Comparison of ENCODE assay signal across 13 cellular contexts in the genomic region with DNA sequence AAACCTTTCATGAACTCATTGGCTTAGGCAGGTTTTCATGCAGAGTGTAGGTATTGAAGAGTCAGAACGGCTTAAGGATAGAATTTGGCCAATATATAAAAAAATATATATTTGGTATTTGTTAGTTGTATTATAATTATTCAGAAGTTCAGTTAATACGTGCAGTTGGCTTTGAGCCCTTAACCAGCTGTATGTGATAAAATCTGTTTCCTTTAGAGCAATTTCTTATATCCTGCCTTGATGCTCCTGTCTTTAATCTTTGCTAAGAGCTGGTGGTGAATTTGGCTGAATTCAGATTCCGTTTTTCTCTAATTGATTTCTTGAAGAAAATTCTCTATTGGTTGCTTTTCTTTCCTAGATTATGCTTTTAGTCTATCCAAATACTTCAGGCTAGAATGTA. TPM values are rescaled to one million over a fixed set of nuclear protein-coding genes. Genes with fewer than 3 reads are reported as not detected.
DNase-seq lines count a peak whose midpoint lies in the region; ATAC-seq, FAIRE-seq and TF ChIP-seq lines count a peak whose summit lies in the region.
"Had no signal": no experiment of that assay in that cellular context is flagged by ENCODE, and none has a peak within 500 bp of the region (broad histone marks: within the 10 kb centered on the region; RNA-seq: fewer than 3 reads in every experiment).

No MANE protein-coding gene starts in this region.

- H3K9me3 ChIP-seq in SK-N-SH (no peaks in the 10 kb centered on the region), endothelial cell of umbilical vein (replicated peaks; ENCODE audit: control insufficient read depth, insufficient read depth, low read length) (no peaks in the 10 kb centered on the region), smooth muscle cell (replicated peaks; ENCODE audit: low read depth) (no peaks in the 10 kb centered on the region)
- H3K9me3 ChIP-seq: thyroid gland had no signal

- peak overlapping the region; percentile 98; the same call in 1 of the 2 replicates for H3K9ac ChIP-seq in SK-N-SH
- H3K9ac ChIP-seq in endothelial cell of umbilical vein (replicated peaks; ENCODE audit: extremely low read depth, insufficient read depth, low read length), result peak overlapping the region; percentile 99
- peak overlapping the region; percentile 96 for H3K9ac ChIP-seq in smooth muscle cell (ENCODE audit: low read depth)

- H3K27me3 Mint-ChIP-seq in T-helper 2 cell treated with Interferon-gamma antibody and Interleukin-4, amounts not matched to agents 5 μg/mL and 100 μg/mL, for 36 hours (ENCODE audit: low read depth), result no peaks in the 10 kb centered on the region

- no peaks in the 10 kb centered on the region for H3K9me1 ChIP-seq in endothelial cell of umbilical vein (replicated peaks; ENCODE audit: control insufficient read depth, extremely low read depth, insufficient read depth, low read length)

- H2AFZ ChIP-seq in SK-N-SH (ENCODE audit: low read depth), result no peak overlapping the region
- H2AFZ ChIP-seq in endothelial cell of umbilical vein (ENCODE audit: low read depth, low read length), result no peak overlapping the region
- no peak overlapping the region for H2AFZ ChIP-seq in smooth muscle cell (ENCODE audit: low read depth)

- peaks cover 21 to 66% of the 10 kb centered on the region in 2 experiments for H3K36me3 ChIP-seq in SK-N-SH (replicated peaks in 1 of 2; ENCODE audit: control insufficient read depth in 1 of 2, insufficient read depth in 2 of 2, low read length in 1 of 2)
- peaks cover 5 to 21% of the 10 kb centered on the region in 2 experiments for H3K36me3 ChIP-seq in endothelial cell of umbilical vein (ENCODE audit: control insufficient read depth in 2 of 2, extremely low read depth in 1 of 2, insufficient read depth in 2 of 2, low read length in 2 of 2)
- H3K36me3 ChIP-seq in smooth muscle cell (ENCODE audit: low read depth), result peaks cover 12% of the 10 kb centered on the region

- H3K27me3 ChIP-seq in SK-N-SH (ENCODE audit: insufficient read depth), result no peaks in the 10 kb centered on the region
- H3K27me3 ChIP-seq in endothelial cell of umbilical vein (ENCODE audit: control insufficient read depth in 2 of 2, insufficient read depth in 2 of 2, low read length in 2 of 2), result no peaks in the 10 kb centered on the region
- H3K27me3 ChIP-seq in smooth muscle cell (ENCODE audit: low read depth), result no peaks in the 10 kb centered on the region
- H3K27me3 ChIP-seq: thyroid gland had no signal

- intact Hi-C loops in endothelial cell of umbilical vein (cut with micrococcal nuclease), result loop anchor here (10.0 kb wide), 1 partner anchor 791 kb away; the partner anchor contains the start of gene ZFAND5

- dilution Hi-C loops in endothelial cell of umbilical vein (cut with MboI; ENCODE audit: extremely low pct_ligation_motif_present, low sequenced_read_pairs), result no loop called here

- H3K9me3 Mint-ChIP-seq in T-helper 2 cell treated with Interferon-gamma antibody and Interleukin-4, amounts not matched to agents 5 μg/mL and 100 μg/mL, for 36 hours, result no peaks in the 10 kb centered on the region

- under 1% methylated on average over 3 of the region's 3 CpGs for WGBS in SK-N-SH (ENCODE audit: low lambda C conversion rate)
- 66% methylated on average over 3 of the region's 3 CpGs for WGBS in smooth muscle cell (ENCODE audit: low lambda C conversion rate)

- no peak for TF ChIP-seq EP300 in SK-N-SH (IDR thresholded peaks at IDR 0.05; ENCODE audit: borderline replicate concordance in 1 of 2, low read depth in 1 of 2, low read length in 1 of 2)

- H3K27ac ChIP-seq in SK-N-SH (ENCODE audit: low read depth in 2 of 2, low read length in 1 of 2) (peak overlapping the region; percentile 62 to 95; a peak in 3 of 4 replicates), endothelial cell of umbilical vein (ENCODE audit: insufficient read depth, low read depth, low read length) (peak overlapping the region; percentile 77), smooth muscle cell (ENCODE audit: low read depth) (peak overlapping the region; percentile 97)

- H3K4me1 Mint-ChIP-seq in T-helper 2 cell treated with Interferon-gamma antibody and Interleukin-4, amounts not matched to agents 5 μg/mL and 100 μg/mL, for 36 hours (ENCODE audit: low read depth), result peaks cover 62% of the 10 kb centered on the region

- POLR2A ChIA-PET in SK-N-SH (lab: Yijun Ruan, JAX) (no interaction called here), endothelial cell of umbilical vein (lab: Charles Lee) (interaction anchor here (0.8 to 0.9 kb wide), 2 partner anchors 14 to 16 kb away, joined by 3 read pairs; no protein-coding TSS in a partner anchor)

- no peak for TF ChIP-seq POLR2A in endothelial cell of umbilical vein (IDR thresholded peaks at IDR 0.05; ENCODE audit: low read depth, low read length)

- peaks cover 0 to 24% of the 10 kb centered on the region in 2 experiments; a peak in 2 of 4 replicates for H3K4me1 ChIP-seq in SK-N-SH (ENCODE audit: control insufficient read depth in 1 of 2, insufficient read depth in 2 of 2, low read depth in 1 of 2, low read length in 1 of 2)
- H3K4me1 ChIP-seq in endothelial cell of umbilical vein (ENCODE audit: control insufficient read depth, extremely low read depth, insufficient read depth, low read length), result peaks cover 44% of the 10 kb centered on the region
- H3K4me1 ChIP-seq in smooth muscle cell (ENCODE audit: low read depth), result peaks cover 18% of the 10 kb centered on the region

- H3K4me2 ChIP-seq in SK-N-SH (peak overlapping the region; percentile 87), endothelial cell of umbilical vein (ENCODE audit: insufficient read depth, low read length) (peak overlapping the region; percentile 76), smooth muscle cell (peak overlapping the region; percentile 96)

- TF ChIP-seq CTCF in SK-N-SH (IDR thresholded peaks at IDR 0.05) (no peak), endothelial cell of umbilical vein (IDR thresholded peaks at IDR 0.05; ENCODE audit: extremely low read depth in 1 of 2, insufficient read depth in 1 of 2, low read depth in 1 of 2, low read length in 2 of 2) (no peak), smooth muscle cell (IDR thresholded peaks at IDR 0.05; ENCODE audit: borderline replicate concordance, insufficient read depth, poor library complexity, severe bottlenecking) (no peak)

- peak overlapping the region; percentile 90 for H3K27ac Mint-ChIP-seq in T-helper 2 cell treated with Interferon-gamma antibody and Interleukin-4, amounts not matched to agents 5 μg/mL and 100 μg/mL, for 36 hours

- DNase-seq in SK-N-SH (no peak), endothelial cell of umbilical vein (ENCODE audit: low read depth, low spot score) (peak; percentile 59), smooth muscle cell (lab: John Stamatoyannopoulos, UW; ENCODE audit: unreplicated experiment) (no peak), activated gamma-delta T cell (lab: John Stamatoyannopoulos, UW) (no peak)
- DNase-seq in T-helper 2 cell treated with Interferon-gamma antibody and Interleukin-4, amounts not matched to agents 5 μg/mL and 100 μg/mL, for 36 hours (ENCODE audit: low spot score), result no peak
- DNase-seq: activated naive CD4-positive, alpha-beta T cell; NCI-H510A; stimulated activated CD4-positive, alpha-beta T cell treated with anti-CD3 and anti-CD28 coated beads, Interleukin-1b, Interleukin-23, amount 100 ng/mL, for 48 hours; thyroid gland had no signal

- BruUV-seq in endothelial cell of umbilical vein (replicated peaks; lab: Mats Ljungman, UMichigan), result no TSS peak

- FAIRE-seq in endothelial cell of umbilical vein (lab: Jason Lieb, UNC), result no peak
- FAIRE-seq: HepG2 had no signal

- no peaks in the 10 kb centered on the region for H3K9me2 ChIP-seq in SK-N-SH

- ATAC-seq in SK-N-SH treated with all-trans-retinoic acid at 6 μM for 48 hours (no peak), HG03342 (IDR thresholded peaks at IDR 0.05; ENCODE audit: unreplicated experiment) (no peak), HG03196 (IDR thresholded peaks at IDR 0.05; ENCODE audit: unreplicated experiment) (no peak)
- ATAC-seq: HepG2 had no signal

- CTCF ChIA-PET in SK-N-SH (lab: Yijun Ruan, JAX) (no interaction called here), endothelial cell of umbilical vein (lab: Charles Lee) (interaction anchor here (0.7 to 4.4 kb wide), 9 partner anchors 8 to 298 kb away, joined by 3 to 90 read pairs (median 3); no protein-coding TSS in a partner anchor)

- H3F3A ChIP-seq in SK-N-SH (replicated peaks; ENCODE audit: insufficient read depth) (peaks cover 35% of the 10 kb centered on the region), smooth muscle cell (ENCODE audit: low read depth) (peaks cover 13% of the 10 kb centered on the region)

- H3K4me3 ChIP-seq in SK-N-SH (ENCODE audit: low read depth in 2 of 2, low read length in 1 of 2) (peak overlapping the region; percentile 19 to 71; a peak in 3 of 4 replicates), endothelial cell of umbilical vein (replicated peaks in 1 of 3; ENCODE audit: insufficient read depth in 1 of 3, low read depth in 1 of 3, low read length in 3 of 3) (peak overlapping the region in 2 of 3 experiments; percentile 4 to 98), smooth muscle cell (peak overlapping the region; percentile 69)
- H3K4me3 ChIP-seq: thyroid gland had no signal

- no peak for TF ChIP-seq RAD21 in SK-N-SH (IDR thresholded peaks at IDR 0.05; ENCODE audit: low read length)

- H3K4me3 Mint-ChIP-seq in T-helper 2 cell treated with Interferon-gamma antibody and Interleukin-4, amounts not matched to agents 5 μg/mL and 100 μg/mL, for 36 hours, result peak overlapping the region; percentile 95

- H3K79me2 ChIP-seq in SK-N-SH (ENCODE audit: insufficient read depth) (peaks cover 100% of the 10 kb centered on the region), endothelial cell of umbilical vein (ENCODE audit: control insufficient read depth, insufficient read depth, low read length) (peaks cover 80% of the 10 kb centered on the region), smooth muscle cell (ENCODE audit: low read depth) (peaks cover 70% of the 10 kb centered on the region)

- peaks cover 48% of the 10 kb centered on the region for H3K36me3 Mint-ChIP-seq in T-helper 2 cell treated with Interferon-gamma antibody and Interleukin-4, amounts not matched to agents 5 μg/mL and 100 μg/mL, for 36 hours (ENCODE audit: low read depth)

- peaks cover 66% of the 10 kb centered on the region for H4K20me1 ChIP-seq in SK-N-SH (ENCODE audit: insufficient read depth)
- H4K20me1 ChIP-seq in endothelial cell of umbilical vein (replicated peaks; ENCODE audit: control insufficient read depth, extremely low read depth, insufficient read depth, low read length), result peaks cover 14% of the 10 kb centered on the region
- peaks cover 75% of the 10 kb centered on the region for H4K20me1 ChIP-seq in smooth muscle cell (ENCODE audit: low read depth)

RNA-seq across cellular contexts. Expression of gene ANXA1, which starts 3.7 kb away (rescaled TPM):
- 443 and 608 TPM in 2 replicates for polyA plus RNA-seq in SK-N-SH (2012; rRNA removed)
- polyA plus RNA-seq in SK-N-SH (2012; cell fraction: cytosol; rRNA removed), result 640 and 748 TPM in 2 replicates
- 216 and 495 TPM in 2 replicates for polyA plus RNA-seq in SK-N-SH (2012; cell fraction: nucleus; rRNA removed)
- 525 and 578 TPM in 2 replicates for total RNA-seq in endothelial cell of umbilical vein
- polyA plus RNA-seq in endothelial cell of umbilical vein, result 313 and 403 TPM in 2 replicates
- 739 and 850 TPM in 2 replicates for polyA plus RNA-seq in endothelial cell of umbilical vein (2011; cell fraction: cytosol; rRNA removed)
- 853 and 889 TPM in 2 replicates for polyA plus RNA-seq in endothelial cell of umbilical vein (2011; cell fraction: nucleus; rRNA removed)
- polyA plus RNA-seq in endothelial cell of umbilical vein (2012), result 651 and 824 TPM in 2 replicates
- polyA minus RNA-seq in endothelial cell of umbilical vein, result 346 and 389 TPM in 2 replicates
- polyA minus RNA-seq in endothelial cell of umbilical vein (2011; cell fraction: cytosol; rRNA and poly(A)+ RNA removed), result 99.6 TPM
- 497 and 541 TPM in 2 replicates for polyA minus RNA-seq in endothelial cell of umbilical vein (2011; cell fraction: nucleus; rRNA and poly(A)+ RNA removed)
- 897 and 967 TPM in 2 replicates for total RNA-seq in smooth muscle cell
- polyA plus RNA-seq in smooth muscle cell, result 266 and 573 TPM in 2 replicates
